ENCODE assay signal across 9 cellular contexts in genomic region chr14:68520637-68521556, GRCh38.
DNase-seq lines count a peak whose midpoint lies in the region; ATAC-seq and TF ChIP-seq lines count a peak whose summit lies in the region.
"Had no signal": no experiment of that assay in that cellular context is flagged by ENCODE, and none has a peak within 500 bp of the region (broad histone marks: within the 10 kb centered on the region; RNA-seq: fewer than 3 reads in every experiment).

No MANE protein-coding gene starts in this region.

- H3K27ac ChIP-seq in foreskin keratinocyte (peak overlapping the region; percentile 98), ovary (peak overlapping the region; percentile 74 to 75)

- TF ChIP-seq CTCF in foreskin keratinocyte (conservative IDR thresholded peaks at IDR 0.05), result no peak
- TF ChIP-seq CTCF in ovary (IDR thresholded peaks at IDR 0.05), result no peak

- H3K9me3 ChIP-seq in ovary, result no peaks in the 10 kb centered on the region

- H3K4me1 ChIP-seq in foreskin keratinocyte, result peaks cover 34% of the 10 kb centered on the region
- peaks cover 49% of the 10 kb centered on the region for H3K4me1 ChIP-seq in ovary (ENCODE audit: insufficient read depth)

- H3K4me3 ChIP-seq in ovary, result no peak overlapping the region

- intact Hi-C loops in ovary (cut with DNase I), result loop anchor here in 1 of 4 donors (10.0 kb wide), 3 partner anchors 226 to 586 kb away; no protein-coding TSS in a partner anchor

- no peaks in the 10 kb centered on the region for H3K36me3 ChIP-seq in ovary

- ATAC-seq in foreskin keratinocyte, result peak; percentile 98
- ATAC-seq in GM21576 (IDR thresholded peaks at IDR 0.05; ENCODE audit: unreplicated experiment), result no peak

- TF ChIP-seq POLR2A in ovary (IDR thresholded peaks at IDR 0.05), result no peak

- TF ChIP-seq EP300 in ovary (IDR thresholded peaks at IDR 0.05), result no peak

- peak; percentile 87 for DNase-seq in DMS79 (lab: John Stamatoyannopoulos, UW)
- DNase-seq in NCI-H226, result peak; percentile 51
- DNase-seq in foreskin keratinocyte, result peak; percentile 98 to 99
- no peak for DNase-seq in ovary
- DNase-seq in activated CD8-positive, alpha-beta memory T cell treated with anti-CD3 and anti-CD28 coated beads, Interleukin-2, amount 50 U/mL, for 48 hours, result no peak
- no peak for DNase-seq in NOMO-1 (lab: John Stamatoyannopoulos, UW; ENCODE audit: unreplicated experiment in 2 of 2)
- no peak for DNase-seq in activated naive CD4-positive, alpha-beta T cell treated with Interleukin-2 at 50 U/mL for 16 hours
- DNase-seq: activated naive CD4-positive, alpha-beta T cell treated with anti-CD3 and anti-CD28 coated beads for 36 hours had no signal

- WGBS in ovary, 3 donors, result 48 to 61% (median 54%) methylated on average over 5 of the region's 5 CpGs

- H3K27me3 ChIP-seq in foreskin keratinocyte (no peaks in the 10 kb centered on the region), ovary (no peaks in the 10 kb centered on the region)

Comparison
In these comparisons a context has a peak if more than half of its experiments do, and no peak if none do; other contexts are left out.
1. DNase-seq: peak in DMS79 (single experiment), NCI-H226 (single experiment) and foreskin keratinocyte (2 of 2); none in ovary (0 of 5), activated CD8-positive, alpha-beta memory T cell treated with anti-CD3 and anti-CD28 coated beads, Interleukin-2, amount 50 U/mL, for 48 hours (single experiment), NOMO-1 (0 of 2) and activated naive CD4-positive, alpha-beta T cell treated with Interleukin-2 at 50 U/mL for 16 hours (single experiment).